In genomic region chr1:166391677-166392076, GRCh38 we compare ENCODE assay signal across 21 cellular contexts.
DNase-seq lines count a peak whose midpoint lies in the region; ATAC-seq and TF ChIP-seq lines count a peak whose summit lies in the region.
"Had no signal": no experiment of that assay in that cellular context is flagged by ENCODE, and none has a peak within 500 bp of the region (broad histone marks: within the 10 kb centered on the region; RNA-seq: fewer than 3 reads in every experiment).

No MANE protein-coding gene starts in this region.

- POLR2A ChIA-PET in A673 (lab: Charles Lee; ENCODE audit: low non-redundant PET) (no interaction called here), HEK293 (lab: Yijun Ruan, JAX) (no interaction called here), RWPE1 (lab: Yijun Ruan, JAX; ENCODE audit: low non-redundant PET) (no interaction called here)
- POLR2A ChIA-PET in CD4-positive, alpha-beta T cell (lab: Charles Lee): no interaction called here

- H3K4me1 Mint-ChIP-seq in CD4-positive, alpha-beta T cell (ENCODE audit: low read depth): no peaks in the 10 kb centered on the region
- H3K4me1 Mint-ChIP-seq: activated CD4-positive, alpha-beta T cell treated with anti-CD3 and anti-CD28 coated beads for 36 hours; activated naive CD4-positive, alpha-beta T cell treated with anti-CD3 and anti-CD28 coated beads, Interleukin-2, amount 50 U/mL, for 24 hours; memory B cell had no signal

- intact Hi-C loops in A673 (cut with micrococcal nuclease; ENCODE audit: unreplicated experiment) (no loop called here), transverse colon (cut with DNase I; ENCODE audit: low total_unique reads) (no loop called here)
- intact Hi-C loops in CD4-positive, alpha-beta T cell (cut with DNase I, micrococcal nuclease): no loop called here

- no peak for ATAC-seq in CD4-positive, alpha-beta T cell (ENCODE audit: poor library complexity)
- ATAC-seq: activated CD4-positive, alpha-beta T cell treated with anti-CD3 and anti-CD28 coated beads for 36 hours; activated CD8-positive, alpha-beta T cell treated with anti-CD3 and anti-CD28 coated beads, Interleukin-2, amount 10 ng/mL, durations not matched to agents 7 days and 5 days; stimulated activated naive CD8-positive, alpha-beta T cell treated with anti-CD3 and anti-CD28 coated beads, Interleukin-15, Interleukin-2, amounts not matched to agents 100 U/mL and 50 U/mL, for 24 hours had no signal

- H3K4me3 ChIP-seq in A673 (ENCODE audit: low read depth, low read length, poor library complexity, severe bottlenecking) (no peak overlapping the region), HEK293 (ENCODE audit: low read depth, low read length) (no peak overlapping the region), fibroblast of mammary gland (ENCODE audit: control insufficient read depth, low read depth, low read length) (no peak overlapping the region), transverse colon (no peak overlapping the region)
- H3K4me3 ChIP-seq: BLaER1 had no signal

- BruUV-seq in A673 (replicated peaks; lab: Mats Ljungman, UMichigan): no TSS peak

- H3K9me3 ChIP-seq in A673 (ENCODE audit: low read depth, low read length, poor library complexity, severe bottlenecking) (no peaks in the 10 kb centered on the region), HEK293 (ENCODE audit: control insufficient read depth, insufficient read depth, low read depth, low read length) (no peaks in the 10 kb centered on the region), transverse colon (no peaks in the 10 kb centered on the region)
- no peaks in the 10 kb centered on the region for H3K9me3 ChIP-seq in CD4-positive, alpha-beta T cell (ENCODE audit: control insufficient read depth, low read length)
- H3K9me3 ChIP-seq: BLaER1 had no signal

- H3K36me3 Mint-ChIP-seq in CD4-positive, alpha-beta T cell (ENCODE audit: low read depth): no peaks in the 10 kb centered on the region
- H3K36me3 Mint-ChIP-seq: activated naive CD4-positive, alpha-beta T cell treated with anti-CD3 and anti-CD28 coated beads, Interleukin-2, amount 50 U/mL, for 24 hours; memory B cell had no signal

- CTCF ChIA-PET in A673 (lab: Charles Lee): no interaction called here
- CTCF ChIA-PET in HEK293 (lab: Yijun Ruan, JAX): no interaction called here
- CTCF ChIA-PET in RWPE1 (lab: Yijun Ruan, JAX): no interaction called here
- CTCF ChIA-PET in CD4-positive, alpha-beta T cell (lab: Charles Lee): no interaction called here

- DNase-seq in A673 (ENCODE audit: low spot score) (peak; percentile 3), RWPE1 (ENCODE audit: low spot score) (peak; percentile 11), fibroblast of mammary gland (ENCODE audit: low read depth) (peak; percentile 0), transverse colon (no peak)
- DNase-seq in CD4-positive, alpha-beta T cell: no peak
- DNase-seq in stimulated activated CD4-positive, alpha-beta T cell treated with anti-CD3 and anti-CD28 coated beads, Interleukin-15, amount 100 ng/mL, for 24 hours: no peak
- DNase-seq: activated CD4-positive, alpha-beta T cell treated with anti-CD3 and anti-CD28 coated beads for 36 hours; activated CD8-positive, alpha-beta T cell treated with anti-CD3 and anti-CD28 coated beads, Interleukin-2, amount 10 ng/mL, durations not matched to agents 7 days and 5 days; amniotic stem cell; DMS79; KG1; NCI-H1105 treated with DMSO at 0.1 percent for 48 hours; NCI-H1930; NCI-H526; nephron progenitor cell; NK-92 treated with Interleukin-12 subunit alpha and Interleukin-12 subunit beta, amount 100 ng/mL, for 24 hours; stimulated activated naive CD8-positive, alpha-beta T cell treated with anti-CD3 and anti-CD28 coated beads, Interleukin-15, Interleukin-2, amounts not matched to agents 100 U/mL and 50 U/mL, for 24 hours had no signal

- no peaks in the 10 kb centered on the region for H3K9me3 Mint-ChIP-seq in CD4-positive, alpha-beta T cell
- H3K9me3 Mint-ChIP-seq: activated naive CD4-positive, alpha-beta T cell treated with anti-CD3 and anti-CD28 coated beads, Interleukin-2, amount 50 U/mL, for 24 hours; memory B cell; nephron progenitor cell had no signal

- no peak overlapping the region for H3K4me3 Mint-ChIP-seq in CD4-positive, alpha-beta T cell
- H3K4me3 Mint-ChIP-seq: activated CD4-positive, alpha-beta T cell treated with anti-CD3 and anti-CD28 coated beads for 36 hours; activated CD8-positive, alpha-beta T cell treated with anti-CD3 and anti-CD28 coated beads, Interleukin-2, amount 10 ng/mL, durations not matched to agents 7 days and 5 days; activated naive CD4-positive, alpha-beta T cell treated with anti-CD3 and anti-CD28 coated beads, Interleukin-2, amount 50 U/mL, for 24 hours; memory B cell; nephron progenitor cell had no signal

- peaks cover 7% of the 10 kb centered on the region for H3K27me3 Mint-ChIP-seq in CD4-positive, alpha-beta T cell

- H3K27ac Mint-ChIP-seq in CD4-positive, alpha-beta T cell: no peak overlapping the region
- H3K27ac Mint-ChIP-seq: activated CD4-positive, alpha-beta T cell treated with anti-CD3 and anti-CD28 coated beads for 36 hours; activated CD8-positive, alpha-beta T cell treated with anti-CD3 and anti-CD28 coated beads, Interleukin-2, amount 10 ng/mL, durations not matched to agents 7 days and 5 days; activated naive CD4-positive, alpha-beta T cell treated with anti-CD3 and anti-CD28 coated beads, Interleukin-2, amount 50 U/mL, for 24 hours; memory B cell; nephron progenitor cell had no signal

- TF ChIP-seq CTCF in A673 (conservative IDR thresholded peaks at IDR 0.05; ENCODE audit: low read depth, low read length): no peak
- TF ChIP-seq CTCF in HEK293 (tag by site-specific recombination; IDR thresholded peaks at IDR 0.05): no peak
- no peak for TF ChIP-seq CTCF in RWPE1 (conservative IDR thresholded peaks at IDR 0.05; ENCODE audit: low read depth)
- TF ChIP-seq CTCF in fibroblast of mammary gland (conservative IDR thresholded peaks at IDR 0.05; ENCODE audit: control insufficient read depth, insufficient read depth, low read depth, low read length): no peak
- TF ChIP-seq CTCF in CD4-positive, alpha-beta T cell (IDR thresholded peaks at IDR 0.05): no peak
- TF ChIP-seq CTCF in transverse colon (IDR thresholded peaks at IDR 0.05): no peak

- TF ChIP-seq EP300 in transverse colon (IDR thresholded peaks at IDR 0.05; ENCODE audit: low read depth): no peak

- no peak for TF ChIP-seq POLR2A in transverse colon (IDR thresholded peaks at IDR 0.05)

- H3K4me1 ChIP-seq in A673 (ENCODE audit: insufficient read depth, low read length, poor library complexity, severe bottlenecking) (no peaks in the 10 kb centered on the region), HEK293 (ENCODE audit: control insufficient read depth, insufficient read depth, low read length) (no peaks in the 10 kb centered on the region), transverse colon (no peaks in the 10 kb centered on the region)
- H3K4me1 ChIP-seq: BLaER1 had no signal

- H3K27ac ChIP-seq in A673 (ENCODE audit: low read depth, low read length, poor library complexity, severe bottlenecking): no peak overlapping the region
- no peak overlapping the region for H3K27ac ChIP-seq in HEK293 (ENCODE audit: extremely low read depth, low read depth, low read length)
- H3K27ac ChIP-seq in RWPE1: no peak overlapping the region
- no peak overlapping the region for H3K27ac ChIP-seq in CD4-positive, alpha-beta T cell (ENCODE audit: low read depth, low read length)
- H3K27ac ChIP-seq in transverse colon: no peak overlapping the region
- H3K27ac ChIP-seq: BLaER1 had no signal

- H3K36me3 ChIP-seq in A673 (ENCODE audit: insufficient read depth, low read length, poor library complexity, severe bottlenecking) (no peaks in the 10 kb centered on the region), HEK293 (ENCODE audit: control insufficient read depth in 2 of 2, insufficient read depth in 1 of 2, low read length in 2 of 2) (no peaks in the 10 kb centered on the region), transverse colon (no peaks in the 10 kb centered on the region)
- H3K36me3 ChIP-seq: BLaER1 had no signal

- H3K27me3 ChIP-seq in A673 (replicated peaks; ENCODE audit: insufficient read depth, low read depth, low read length, poor library complexity): peaks cover 4% of the 10 kb centered on the region
- no peaks in the 10 kb centered on the region for H3K27me3 ChIP-seq in CD4-positive, alpha-beta T cell (ENCODE audit: control insufficient read depth, insufficient read depth, low read length)
- H3K27me3 ChIP-seq in transverse colon: no peaks in the 10 kb centered on the region
- H3K27me3 ChIP-seq: BLaER1 had no signal

- 80 to 88% methylated on average over 2 of the region's 2 CpGs for WGBS in transverse colon (ENCODE audit: low coverage in 1 of 2), 2 donors

- in situ Hi-C loops in transverse colon (cut with MboI; ENCODE audit: low pct_ligation_motif_present in 1 of 4, low pct_unique_long_range_greater_than_20kb in 1 of 4, low sequenced_read_pairs in 3 of 4): no loop called here

TF ChIP-seq in HEK293, 187 proteins besides CTCF, POLR2A, EP300 and RAD21:
- TF ChIP-seq ZNF629 (tag by site-specific recombination; IDR thresholded peaks at IDR 0.05): peak; percentile 40; the same call in 1 of the 2 replicates
- no peak for TF ChIP-seq GLI2 (tag by site-specific recombination; IDR thresholded peaks at IDR 0.05; ENCODE audit: borderline replicate concordance, low read depth)
- peak; percentile 78 for TF ChIP-seq ATF2 (tag by site-specific recombination; IDR thresholded peaks at IDR 0.05; ENCODE audit: low read depth)

Comparison
In these comparisons a context has a peak if more than half of its experiments do, and no peak if none do; other contexts are left out.
1. DNase-seq: peak in A673 (single experiment), RWPE1 (single experiment) and fibroblast of mammary gland (single experiment); none in CD4-positive, alpha-beta T cell (0 of 10), stimulated activated CD4-positive, alpha-beta T cell treated with anti-CD3 and anti-CD28 coated beads, Interleukin-15, amount 100 ng/mL, for 24 hours (single experiment) and transverse colon (single experiment).